Comparison of ENCODE assay signal across 8 cellular contexts in genomic region chr9:126860077-126860756, GRCh38. TPM values are rescaled to one million over a fixed set of nuclear protein-coding genes. Genes with fewer than 3 reads are reported as not detected.
DNase-seq lines count a peak whose midpoint lies in the region; ATAC-seq and TF ChIP-seq lines count a peak whose summit lies in the region.

Gene ZBTB34, plus strand, starts transcription at chr9:126860639. Its CDS starts 18,761 bp downstream, at chr9:126879400.

- H3K9me3 ChIP-seq in lower lobe of right lung: no peaks in the 10 kb centered on the region

- DNase-seq in GM13976 (ENCODE audit: low spot score) (peak; percentile 89), NCI-H2171 treated with DMSO at 0.1 percent for 48 hours (lab: John Stamatoyannopoulos, UW) (peak; percentile 48), dermis blood vessel endothelial cell (peak; percentile 62), lower lobe of right lung (peak; percentile 80)
- DNase-seq in activated CD4-positive, alpha-beta T cell treated with anti-CD3 and anti-CD28 coated beads, Interleukin-2, amount 50 U/mL, for 1 hour: peak; percentile 71
- peak; percentile 37 to 55 (median 52) for DNase-seq in stimulated activated CD4-positive, alpha-beta T cell treated with anti-CD3 and anti-CD28 coated beads, TNF-alpha, amount 100 ng/mL, for 48 hours (ENCODE audit: low read depth in 3 of 3)

- in situ Hi-C loops in GM13976 (cut with MboI; ENCODE audit: low sequenced_read_pairs, unreplicated experiment): no loop called here

- intact Hi-C loops in lower lobe of right lung (cut with DNase I): no loop called here

- TF ChIP-seq CTCF in 22Rv1 (IDR thresholded peaks at IDR 0.05) (peak; percentile 99), GM13976 (IDR thresholded peaks at IDR 0.05; ENCODE audit: borderline replicate concordance, control extremely low read depth, extremely low read depth, insufficient read depth, missing control alignments) (peak; percentile 97), lower lobe of right lung (IDR thresholded peaks at IDR 0.05) (peak; percentile 99)

- H3K27ac ChIP-seq in 22Rv1 (peak within 1 kb of the TSS; percentile 73), lower lobe of right lung (peak within 1 kb of the TSS; percentile 93)

- no peaks in the 10 kb centered on the region for H3K27me3 ChIP-seq in lower lobe of right lung (ENCODE audit: low read depth)

- ATAC-seq in HG02870 (IDR thresholded peaks at IDR 0.05; ENCODE audit: unreplicated experiment) (peak; percentile 61), lower lobe of right lung (peak; percentile 88 to 90)

- peaks cover 35% of the 10 kb centered on the region for H3K4me1 ChIP-seq in lower lobe of right lung

- H3K4me3 ChIP-seq in lower lobe of right lung: peak within 1 kb of the TSS; percentile 87

- peaks cover 18% of the 10 kb centered on the region for H3K36me3 ChIP-seq in lower lobe of right lung

RNA-seq across cellular contexts. Expression of gene ZBTB34, which starts in this region (rescaled TPM):
- total RNA-seq in dermis blood vessel endothelial cell: 10.5 and 11.6 TPM in 2 replicates
- 15.4 TPM for total RNA-seq in lower lobe of right lung

Comparison
In these comparisons a context has a peak if more than half of its experiments do, and no peak if none do; other contexts are left out.
1. Peak in every context shown above with its lines: DNase-seq, ATAC-seq, H3K4me3 ChIP-seq and H3K27ac ChIP-seq.